Comparison of ENCODE assay signal across 13 cellular contexts in the genomic region with DNA sequence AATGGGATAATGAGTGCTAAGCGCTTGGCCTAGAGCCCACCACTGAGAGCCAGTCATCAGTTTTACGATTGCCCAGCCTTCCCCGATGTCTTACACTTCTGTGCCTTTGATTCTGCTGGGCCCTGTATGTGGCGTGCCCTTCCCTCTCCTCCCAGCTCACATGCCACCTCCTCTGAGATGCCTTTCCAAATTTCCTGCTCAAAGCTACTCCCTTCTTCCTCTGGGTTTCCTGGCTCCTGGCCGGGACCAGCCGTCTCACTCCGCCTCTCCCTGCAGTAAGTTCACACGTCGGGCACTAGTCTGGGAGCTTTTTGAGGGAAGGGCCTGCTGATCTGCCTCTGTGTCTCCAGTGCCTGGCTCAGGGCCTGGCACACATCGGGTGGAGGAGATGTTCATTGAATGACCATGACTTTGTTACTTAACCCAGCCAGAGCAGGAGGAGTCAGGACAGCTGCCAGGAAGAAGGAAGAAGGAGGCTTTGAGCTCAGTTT.
DNase-seq lines count a peak whose midpoint lies in the region; ATAC-seq, FAIRE-seq and TF ChIP-seq lines count a peak whose summit lies in the region.
"Had no signal": no experiment of that assay in that cellular context is flagged by ENCODE, and none has a peak within 500 bp of the region (broad histone marks: within the 10 kb centered on the region; RNA-seq: fewer than 3 reads in every experiment).

No MANE protein-coding gene starts in this region.

- ATAC-seq in left cardiac atrium = peak; percentile 84 to 86
- no peak for ATAC-seq in GM21381 (IDR thresholded peaks at IDR 0.05; ENCODE audit: unreplicated experiment)
- ATAC-seq in HG03460 (IDR thresholded peaks at IDR 0.05; ENCODE audit: unreplicated experiment) = no peak

- no peaks in the 10 kb centered on the region for H3K27me3 ChIP-seq in astrocyte (ENCODE audit: insufficient read depth, low read length)

- H3K27ac ChIP-seq in astrocyte (ENCODE audit: low read depth, low read length) = no peak overlapping the region

- H3K4me1 ChIP-seq in astrocyte (ENCODE audit: insufficient read depth, low read length) = peaks cover 24% of the 10 kb centered on the region

- H3K27ac Mint-ChIP-seq in astrocyte (ENCODE audit: unreplicated experiment) = no peak overlapping the region

- DNase-seq in DMS79 treated with DMSO at 0.1 percent for 48 hours (lab: John Stamatoyannopoulos, UW) = peak; percentile 75
- peak; percentile 67 for DNase-seq in astrocyte (ENCODE audit: low read depth)
- peak; percentile 83 for DNase-seq in left cardiac atrium
- peak; percentile 65 for DNase-seq in putamen (ENCODE audit: low spot score)
- no peak for DNase-seq in stimulated activated CD4-positive, alpha-beta T cell treated with anti-CD3 and anti-CD28 coated beads, Interleukin-4, amount 100 ng/mL, for 4 hours
- no peak for DNase-seq in T-helper 1 cell
- DNase-seq: activated gamma-delta T cell, COR-L47, GOT3, NCI-H1436 had no signal

- H3K4me1 Mint-ChIP-seq in astrocyte (ENCODE audit: low read depth, unreplicated experiment) = no peaks in the 10 kb centered on the region

- intact Hi-C loops in left cardiac atrium (cut with DNase I) = no loop called here

- peaks cover 83% of the 10 kb centered on the region for H3K79me2 ChIP-seq in astrocyte (ENCODE audit: insufficient read depth, low read length)

- peak overlapping the region; percentile 32 for H2AFZ ChIP-seq in astrocyte (ENCODE audit: low read depth, low read length)

- no peaks in the 10 kb centered on the region for H3K9me3 ChIP-seq in astrocyte (ENCODE audit: insufficient read depth, low read depth, low read length)

- H3K36me3 Mint-ChIP-seq in astrocyte (ENCODE audit: low read depth, unreplicated experiment) = peaks cover 3% of the 10 kb centered on the region

- no peak overlapping the region for H3K4me3 ChIP-seq in astrocyte (ENCODE audit: insufficient read depth, low read depth, low read length)

- peaks cover 61% of the 10 kb centered on the region for H3K27me3 Mint-ChIP-seq in astrocyte (ENCODE audit: low read depth, unreplicated experiment)

- peak; percentile 52 for FAIRE-seq in astrocyte (lab: Jason Lieb, UNC)
- FAIRE-seq: GM18507 had no signal

- no peaks in the 10 kb centered on the region for H3K36me3 ChIP-seq in astrocyte (ENCODE audit: insufficient read depth, low read length)

- TF ChIP-seq CTCF in astrocyte (IDR thresholded peaks at IDR 0.05; ENCODE audit: insufficient read depth, low read depth, low read length) = no peak

- H3K9me3 Mint-ChIP-seq in astrocyte (ENCODE audit: unreplicated experiment) = no peaks in the 10 kb centered on the region

- H3K4me3 Mint-ChIP-seq in astrocyte (ENCODE audit: unreplicated experiment) = no peak overlapping the region

- peaks cover 83% of the 10 kb centered on the region for H4K20me1 ChIP-seq in astrocyte (ENCODE audit: insufficient read depth, low read length)

- H3K9ac ChIP-seq in astrocyte (ENCODE audit: low read length) = peak overlapping the region; percentile 19

- H3K4me2 ChIP-seq in astrocyte (ENCODE audit: low read length) = peak overlapping the region; percentile 14

Comparison
In these comparisons a context has a peak if more than half of its experiments do, and no peak if none do; other contexts are left out.
1. DNase-seq: peak in DMS79 treated with DMSO at 0.1 percent for 48 hours (single experiment), astrocyte (single experiment), left cardiac atrium (single experiment) and putamen (single experiment); none in stimulated activated CD4-positive, alpha-beta T cell treated with anti-CD3 and anti-CD28 coated beads, Interleukin-4, amount 100 ng/mL, for 4 hours (0 of 2) and T-helper 1 cell (0 of 5).
2. ATAC-seq: peak in left cardiac atrium (2 of 2); none in GM21381 (single experiment) and HG03460 (single experiment).